ENCODE assay signal across 1 cellular context in genomic region chr17:11997147-11997971, GRCh38.
TF ChIP-seq lines count a peak whose summit lies in the region.

TSS of gene ZNF18 (minus strand) at chr17:11997475. CDS start at chr17:11992829, 4,646 bp downstream.

TF ChIP-seq in HepG2, 621 proteins besides CTCF, POLR2A, EP300 and RAD21 (continued from another document and continues in another):
- TF ChIP-seq ZMAT3 (CRISPR knock-in tag; conservative IDR thresholded peaks at IDR 0.05), result peak; percentile 76; the same call in 1 of the 2 replicates
- no peak for TF ChIP-seq LRRFIP1 (CRISPR knock-in tag; conservative IDR thresholded peaks at IDR 0.05)
- TF ChIP-seq ZNF501 (CRISPR knock-in tag; IDR thresholded peaks at IDR 0.05), result peak; percentile 81; the same call in 1 of the 2 replicates
- TF ChIP-seq SUZ12 (IDR thresholded peaks at IDR 0.05; ENCODE audit: low read depth, low read length), result no peak
- TF ChIP-seq HMGXB4 (CRISPR knock-in tag; IDR thresholded peaks at IDR 0.05; ENCODE audit: borderline replicate concordance in 1 of 2, low read depth in 1 of 2), result peak; percentile 52 to 84; a peak in 3 of 4 replicates
- no peak; the same call in 1 of the 2 replicates for TF ChIP-seq ZNF879 (CRISPR knock-in tag; IDR thresholded peaks at IDR 0.05)
- peak; percentile 32; the same call in 1 of the 2 replicates for TF ChIP-seq HOMEZ (CRISPR knock-in tag; IDR thresholded peaks at IDR 0.05; ENCODE audit: low read depth)
- no peak for TF ChIP-seq ZNF773 (CRISPR knock-in tag; IDR thresholded peaks at IDR 0.05; ENCODE audit: borderline replicate concordance)
- no peak for TF ChIP-seq ZKSCAN5 (CRISPR knock-in tag; IDR thresholded peaks at IDR 0.05)
- TF ChIP-seq CEBPB (IDR thresholded peaks at IDR 0.05; ENCODE audit: borderline replicate concordance, low read depth, low read length), result no peak
- TF ChIP-seq TFDP1 (CRISPR knock-in tag; IDR thresholded peaks at IDR 0.05; ENCODE audit: borderline replicate concordance), result peak; percentile 67; the same call in 1 of the 2 replicates
- peak; percentile 98 for TF ChIP-seq POLR2G (IDR thresholded peaks at IDR 0.05; ENCODE audit: low read depth, low read length)
- no peak for TF ChIP-seq ZNF724P (CRISPR knock-in tag; IDR thresholded peaks at IDR 0.05; ENCODE audit: borderline replicate concordance)
- peak; percentile 86; the same call in 1 of the 2 replicates for TF ChIP-seq CHCHD3 (CRISPR knock-in tag; IDR thresholded peaks at IDR 0.05)
- TF ChIP-seq PBX3 (CRISPR knock-in tag; IDR thresholded peaks at IDR 0.05; ENCODE audit: borderline replicate concordance), result no peak
- no peak for TF ChIP-seq ZNF143 (CRISPR knock-in tag; IDR thresholded peaks at IDR 0.05)
- TF ChIP-seq ZNF672 (CRISPR knock-in tag; IDR thresholded peaks at IDR 0.05), result no peak
- TF ChIP-seq ZNF414 (CRISPR knock-in tag; IDR thresholded peaks at IDR 0.05), result no peak
- TF ChIP-seq MTERF4 (CRISPR knock-in tag; IDR thresholded peaks at IDR 0.05), result no peak; the same call in 1 of the 2 replicates
- no peak for TF ChIP-seq CEBPG (CRISPR knock-in tag; IDR thresholded peaks at IDR 0.05)
- peak; percentile 42; the same call in 1 of the 2 replicates for TF ChIP-seq ZNF329 (CRISPR knock-in tag; IDR thresholded peaks at IDR 0.05; ENCODE audit: low read depth)
- TF ChIP-seq ARID2 (CRISPR knock-in tag; IDR thresholded peaks at IDR 0.05; ENCODE audit: borderline replicate concordance), result peak; percentile 91; the same call in 1 of the 2 replicates
- peak; percentile 73; the same call in 1 of the 2 replicates for TF ChIP-seq HNF1B (CRISPR knock-in tag; IDR thresholded peaks at IDR 0.05)
- TF ChIP-seq ZNF740 (CRISPR knock-in tag; IDR thresholded peaks at IDR 0.05), result no peak
- no peak for TF ChIP-seq SMARCE1 (IDR thresholded peaks at IDR 0.05; ENCODE audit: borderline replicate concordance)
- TF ChIP-seq SP4 (CRISPR knock-in tag; IDR thresholded peaks at IDR 0.05), result peak; percentile 96
- TF ChIP-seq ARNT (IDR thresholded peaks at IDR 0.05), result no peak
- TF ChIP-seq ZNF263 (CRISPR knock-in tag; IDR thresholded peaks at IDR 0.05), result 0 out of 2 replicates have a peak, but pooled peaks have one; percentile 16
- TF ChIP-seq ZBTB14 (CRISPR knock-in tag; IDR thresholded peaks at IDR 0.05), result peak; percentile 86
- TF ChIP-seq GPN1 (CRISPR knock-in tag; IDR thresholded peaks at IDR 0.05; ENCODE audit: borderline replicate concordance), result no peak
- no peak for TF ChIP-seq ZNF609 (CRISPR knock-in tag; IDR thresholded peaks at IDR 0.05; ENCODE audit: borderline replicate concordance)
- no peak for TF ChIP-seq CBX2 (IDR thresholded peaks at IDR 0.05; ENCODE audit: low read depth, low read length)
- TF ChIP-seq CBX2 (CRISPR knock-in tag; IDR thresholded peaks at IDR 0.05; ENCODE audit: low read depth), result no peak
- peak; percentile 83 for TF ChIP-seq PHF21A (CRISPR knock-in tag; IDR thresholded peaks at IDR 0.05)
